In genomic region chr15:78951841-78952238, GRCh38 we compare ENCODE assay signal across 11 cellular contexts. TPM values are rescaled to one million over a fixed set of nuclear protein-coding genes. Genes with fewer than 3 reads are reported as not detected.
DNase-seq lines count a peak whose midpoint lies in the region; ATAC-seq and TF ChIP-seq lines count a peak whose summit lies in the region.
"Had no signal": no experiment of that assay in that cellular context is flagged by ENCODE, and none has a peak within 500 bp of the region (broad histone marks: within the 10 kb centered on the region; RNA-seq: fewer than 3 reads in every experiment).

No MANE protein-coding gene starts in this region.

- in situ Hi-C loops in gastrocnemius medialis (cut with MboI; ENCODE audit: low sequenced_read_pairs in 4 of 4), result no loop called here

- no peaks in the 10 kb centered on the region for H3K9me2 ChIP-seq in OCI-LY1 (ENCODE audit: low read depth, low read length)

- H3K4me3 ChIP-seq in OCI-LY1 (ENCODE audit: low read depth, low read length, poor library complexity, severe bottlenecking) (no peak overlapping the region), fibroblast of lung (replicated peaks in 1 of 4; ENCODE audit: control extremely low read depth in 1 of 4, insufficient read depth in 1 of 4, low read depth in 3 of 4, low read length in 4 of 4) (no peak overlapping the region), gastrocnemius medialis (no peak overlapping the region), lower leg skin (ENCODE audit: low read depth, poor library complexity, severe bottlenecking) (no peak overlapping the region)
- H3K4me3 ChIP-seq: ovary had no signal

- H3K9ac ChIP-seq in OCI-LY1 (ENCODE audit: low read length) (no peak overlapping the region; the same call in 1 of the 2 replicates), fibroblast of lung (ENCODE audit: insufficient read depth, low read length) (no peak overlapping the region)

- H3K27me3 ChIP-seq in OCI-LY1 (ENCODE audit: insufficient read depth, low read length), result no peaks in the 10 kb centered on the region
- peaks cover 2% of the 10 kb centered on the region for H3K27me3 ChIP-seq in fibroblast of lung (ENCODE audit: control insufficient read depth, insufficient read depth, low read length)
- H3K27me3 ChIP-seq in gastrocnemius medialis, result no peaks in the 10 kb centered on the region
- H3K27me3 ChIP-seq: ovary had no signal

- H3K79me2 ChIP-seq in OCI-LY1 (ENCODE audit: insufficient read depth, low read length) (no peaks in the 10 kb centered on the region), fibroblast of lung (ENCODE audit: control insufficient read depth, insufficient read depth, low read length) (no peaks in the 10 kb centered on the region)

- H3K27ac ChIP-seq in OCI-LY1 (ENCODE audit: low read depth, low read length, poor library complexity, severe bottlenecking) (no peak overlapping the region), fibroblast of lung (ENCODE audit: insufficient read depth, low read length) (no peak overlapping the region), gastrocnemius medialis (peak overlapping the region in 3 of 4 donors; percentile 28 to 46 (median 42))
- H3K27ac ChIP-seq: ovary had no signal

- H4K20me1 ChIP-seq in OCI-LY1 (ENCODE audit: insufficient read depth, low read length) (no peaks in the 10 kb centered on the region), fibroblast of lung (ENCODE audit: control insufficient read depth, extremely low read depth, insufficient read depth, low read length) (no peaks in the 10 kb centered on the region)

- H3F3A ChIP-seq in OCI-LY1 (ENCODE audit: insufficient read depth, low read length), result no peaks in the 10 kb centered on the region

- intact Hi-C loops in gastrocnemius medialis (cut with DNase I; ENCODE audit: low total_unique reads) (no loop called here), lower leg skin (cut with DNase I; ENCODE audit: low total_unique reads) (no loop called here)

- TF ChIP-seq POLR2A in gastrocnemius medialis (IDR thresholded peaks at IDR 0.05) (no peak), lower leg skin (IDR thresholded peaks at IDR 0.05) (no peak)

- H3K4me1 ChIP-seq in OCI-LY1 (ENCODE audit: insufficient read depth, low read length, severe bottlenecking), result peaks cover 11% of the 10 kb centered on the region
- H3K4me1 ChIP-seq in fibroblast of lung (ENCODE audit: control insufficient read depth, extremely low read depth, insufficient read depth, low read length), result no peaks in the 10 kb centered on the region
- H3K4me1 ChIP-seq in gastrocnemius medialis, result peaks cover 0 to 4% of the 10 kb centered on the region in 2 donors

- no peaks in the 10 kb centered on the region for H3K9me3 ChIP-seq in OCI-LY1 (ENCODE audit: low read length)
- no peaks in the 10 kb centered on the region for H3K9me3 ChIP-seq in fibroblast of lung (ENCODE audit: control insufficient read depth, insufficient read depth, low read depth, low read length)
- no peaks in the 10 kb centered on the region for H3K9me3 ChIP-seq in gastrocnemius medialis
- H3K9me3 ChIP-seq: ovary had no signal

- ATAC-seq in gastrocnemius medialis, result peak; percentile 36 to 50
- ATAC-seq: activated naive CD8-positive, alpha-beta T cell treated with anti-CD3 and anti-CD28 coated beads, Interleukin-2, amount 50 U/mL, for 24 hours had no signal

- WGBS in lower leg skin, 2 donors, result 40 to 48% methylated on average over 4 of the region's 4 CpGs

- DNase-seq in DMS79 treated with DMSO at 0.1 percent for 48 hours (lab: John Stamatoyannopoulos, UW) (peak; percentile 13), DMS79 (lab: John Stamatoyannopoulos, UW) (no peak), fibroblast of lung (ENCODE audit: low read depth in 2 of 2) (peak; percentile 12 to 57), gastrocnemius medialis (no peak), OCI-M2 (lab: John Stamatoyannopoulos, UW; ENCODE audit: unreplicated experiment) (no peak), lower leg skin (ENCODE audit: low spot score in 2 of 2) (no peak), hepatic stellate cell (ENCODE audit: low spot score) (no peak)
- DNase-seq: activated naive CD8-positive, alpha-beta T cell treated with anti-CD3 and anti-CD28 coated beads, Interleukin-2, amount 50 U/mL, for 24 hours; NCI-H82; ovary had no signal

- H3K4me2 ChIP-seq in OCI-LY1 (ENCODE audit: low read length), result peak overlapping the region; percentile 21; the same call in 1 of the 2 replicates
- no peak overlapping the region for H3K4me2 ChIP-seq in fibroblast of lung (ENCODE audit: extremely low read depth, insufficient read depth, low read length)

- H2AFZ ChIP-seq in OCI-LY1 (ENCODE audit: low read length), result no peak overlapping the region
- no peak overlapping the region for H2AFZ ChIP-seq in fibroblast of lung (ENCODE audit: low read length)

- TF ChIP-seq CTCF in OCI-LY1 (IDR thresholded peaks at IDR 0.05; ENCODE audit: low read length), result no peak
- TF ChIP-seq CTCF in fibroblast of lung (conservative IDR thresholded peaks at IDR 0.05 in 1 of 2, IDR thresholded peaks at IDR 0.05 in 1 of 2; ENCODE audit: low read depth in 1 of 2, low read length in 2 of 2), result no peak
- no peak for TF ChIP-seq CTCF in gastrocnemius medialis (IDR thresholded peaks at IDR 0.05 in 4 of 5, conservative IDR thresholded peaks at IDR 0.05 in 1 of 5)
- no peak for TF ChIP-seq CTCF in lower leg skin (IDR thresholded peaks at IDR 0.05)

- no peaks in the 10 kb centered on the region for H3K36me3 ChIP-seq in OCI-LY1 (ENCODE audit: insufficient read depth, low read length)
- no peaks in the 10 kb centered on the region for H3K36me3 ChIP-seq in fibroblast of lung (ENCODE audit: control insufficient read depth, insufficient read depth, low read length)
- no peaks in the 10 kb centered on the region for H3K36me3 ChIP-seq in gastrocnemius medialis
- H3K36me3 ChIP-seq: ovary had no signal

RNA-seq across cellular contexts. Expression of gene CTSH, which starts 7.0 kb away (rescaled TPM):
- 6.9 and 34.2 TPM in 2 replicates for total RNA-seq in fibroblast of lung
- 5.3 and 10.0 TPM in 2 replicates for polyA plus RNA-seq in fibroblast of lung
- polyA plus RNA-seq in fibroblast of lung (2012), result 4.4 and 8.1 TPM in 2 replicates
- 1.2 and 4.9 TPM in 2 replicates for polyA minus RNA-seq in fibroblast of lung (ENCODE audit: low replicate concordance)
- 10 to 100 TPM; 27.4 to 42.1 (median 29.4) TPM for total RNA-seq in gastrocnemius medialis
- total RNA-seq in lower leg skin, result 100 to 1,000 TPM; 213 to 518 (median 291) TPM

Comparison
In these comparisons a context has a peak if more than half of its experiments do, and no peak if none do; other contexts are left out.
1. DNase-seq: peak in DMS79 treated with DMSO at 0.1 percent for 48 hours (single experiment) and fibroblast of lung (2 of 2); none in DMS79 (single experiment), gastrocnemius medialis (0 of 2), OCI-M2 (single experiment), lower leg skin (0 of 2) and hepatic stellate cell (single experiment).
2. H3K27ac ChIP-seq: peak in gastrocnemius medialis (3 of 4); none in OCI-LY1 (single experiment) and fibroblast of lung (single experiment).